ENCODE assay signal across 14 cellular contexts in the genomic region with DNA sequence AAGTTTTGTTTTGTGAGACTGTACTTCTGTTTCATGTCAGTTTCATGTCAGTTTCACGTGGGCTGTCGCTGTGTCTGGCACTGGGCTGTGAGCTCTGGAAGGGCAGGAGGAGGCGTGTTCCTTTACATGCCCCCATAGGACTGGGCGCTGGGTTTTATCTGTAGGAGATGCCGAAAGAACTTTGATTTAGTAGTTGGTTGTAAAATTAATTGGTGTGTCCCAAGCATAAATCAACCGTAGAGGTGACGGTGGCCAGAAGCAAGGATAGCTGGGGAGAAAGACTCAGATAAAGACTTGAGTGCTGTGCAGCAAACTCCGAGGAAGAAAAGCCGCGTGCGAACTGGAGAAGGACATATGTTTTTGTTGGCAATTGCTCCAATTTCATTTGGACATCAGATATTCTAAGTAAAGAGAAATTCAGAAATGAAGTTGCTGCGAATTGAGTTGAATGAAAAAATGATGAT.
"Had no signal": no experiment of that assay in that cellular context is flagged by ENCODE, and none has a peak within 500 bp of the region (broad histone marks: within the 10 kb centered on the region; RNA-seq: fewer than 3 reads in every experiment).

No MANE protein-coding gene starts in this region.

- H3K36me3 ChIP-seq: adrenal gland, gastroesophageal sphincter had no signal

- ATAC-seq: activated CD4-positive, alpha-beta T cell treated with anti-CD3 and anti-CD28 coated beads for 36 hours; activated CD8-positive, alpha-beta memory T cell treated with anti-CD3 and anti-CD28 coated beads, Interleukin-2, amount 10 ng/mL, durations not matched to agents 7 days and 5 days; gastroesophageal sphincter; left lobe of liver; mucosa of descending colon; naive thymus-derived CD4-positive, alpha-beta T cell; stimulated activated effector memory CD8-positive, alpha-beta T cell treated with anti-CD3 and anti-CD28 coated beads, Interleukin-12 subunit alpha, Interleukin-12 subunit beta, amount 100 ng/mL, for 72 hours had no signal

- H3K9me3 ChIP-seq: adrenal gland had no signal

- H3K4me1 ChIP-seq: adrenal gland, gastroesophageal sphincter, parathyroid adenoma had no signal

- H3K27me3 ChIP-seq: adrenal gland, gastroesophageal sphincter had no signal

- H3K4me3 ChIP-seq: adrenal gland, gastroesophageal sphincter, mucosa of descending colon had no signal

- DNase-seq: activated CD4-positive, alpha-beta memory T cell treated with anti-CD3 and anti-CD28 coated beads for 36 hours; activated CD4-positive, alpha-beta T cell treated with anti-CD3 and anti-CD28 coated beads for 36 hours; activated CD8-positive, alpha-beta memory T cell treated with anti-CD3 and anti-CD28 coated beads, Interleukin-2, amount 10 ng/mL, durations not matched to agents 7 days and 5 days; activated T-cell treated with anti-CD3 and anti-CD28 coated beads, Interleukin-2, amount 50 U/mL, for 1 hour; adrenal gland; erythroblast; mammary epithelial cell; mucosa of descending colon; naive thymus-derived CD4-positive, alpha-beta T cell; stimulated activated CD4-positive, alpha-beta T cell treated with anti-CD3 and anti-CD28 coated beads, Interleukin-12 subunit alpha, Interleukin-12 subunit beta, amount 100 ng/mL, for 4 hours had no signal

- H3K27ac ChIP-seq: adrenal gland, gastroesophageal sphincter, parathyroid adenoma had no signal
